ENCODE assay signal across 8 cellular contexts in the genomic region with DNA sequence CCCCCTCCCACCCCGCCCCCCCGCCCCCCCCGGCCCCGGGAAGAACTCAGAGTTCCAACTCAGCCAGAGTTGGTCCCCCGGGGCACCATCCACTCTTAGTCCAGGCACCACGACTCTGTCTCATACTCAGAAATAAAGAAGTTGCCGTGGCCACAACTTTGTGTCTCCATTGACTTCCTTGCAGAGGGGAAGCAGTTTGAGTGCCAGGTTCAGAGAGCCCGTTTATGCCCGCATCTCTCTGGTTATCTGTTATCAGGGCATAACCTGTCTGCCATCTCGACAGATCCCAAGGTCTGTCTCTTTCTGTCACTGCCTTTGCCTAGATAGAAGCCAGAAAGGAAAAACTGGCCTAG. TPM values are rescaled to one million over a fixed set of nuclear protein-coding genes. Genes with fewer than 3 reads are reported as not detected.
A peak's percentile ranks its signal among the peaks of the same experiment; 100 is the strongest.
DNase-seq lines count a peak whose midpoint lies in the region; ATAC-seq, FAIRE-seq and TF ChIP-seq lines count a peak whose summit lies in the region.

No MANE protein-coding gene starts in this region.

- peaks cover 2% of the 10 kb centered on the region for H4K20me1 ChIP-seq in keratinocyte (ENCODE audit: control insufficient read depth, extremely low read depth, insufficient read depth, low read length)

- H3K4me1 Mint-ChIP-seq in activated CD8-positive, alpha-beta T cell treated with anti-CD3 and anti-CD28 coated beads, Interleukin-2, amount 10 ng/mL, durations not matched to agents 7 days and 5 days (ENCODE audit: low read depth) = peaks cover 36% of the 10 kb centered on the region

- in situ Hi-C loops in Caki2 (cut with HindIII; ENCODE audit: low pct_unique_long_range_greater_than_20kb, low sequenced_read_pairs) (no loop called here), G401 (cut with HindIII; ENCODE audit: low sequenced_read_pairs) (no loop called here)

- H3K4me3 Mint-ChIP-seq in activated CD8-positive, alpha-beta T cell treated with anti-CD3 and anti-CD28 coated beads, Interleukin-2, amount 10 ng/mL, durations not matched to agents 7 days and 5 days = peak overlapping the region; percentile 97

- H3K9me3 ChIP-seq in keratinocyte (ENCODE audit: control insufficient read depth, low read depth, low read length) (no peaks in the 10 kb centered on the region), stomach smooth muscle (ENCODE audit: control insufficient read depth in 2 of 2, low read length in 2 of 2) (no peaks in the 10 kb centered on the region)

- no peak for FAIRE-seq in keratinocyte (lab: Jason Lieb, UNC)

- ATAC-seq in HG02973 (IDR thresholded peaks at IDR 0.05; ENCODE audit: unreplicated experiment) = peak; percentile 3
- ATAC-seq in activated CD8-positive, alpha-beta T cell treated with anti-CD3 and anti-CD28 coated beads, Interleukin-2, amount 10 ng/mL, durations not matched to agents 7 days and 5 days = no peak
- ATAC-seq in HG02840 (IDR thresholded peaks at IDR 0.05; ENCODE audit: low FRiP score, unreplicated experiment) = no peak

- H2AFZ ChIP-seq in keratinocyte (ENCODE audit: control insufficient read depth, low read length) = peak overlapping the region; percentile 28

- POLR2A ChIA-PET in activated CD8-positive, alpha-beta T cell treated with anti-CD3 and anti-CD28 coated beads, Interleukin-2, amount 10 ng/mL, durations not matched to agents 7 days and 5 days (lab: Charles Lee) = interaction anchor here (1.0 to 1.6 kb wide), 6 partner anchors 10 to 141 kb away, joined by 3 to 7 read pairs (median 3); a partner anchor contains a TSS

- H3K36me3 Mint-ChIP-seq in activated CD8-positive, alpha-beta T cell treated with anti-CD3 and anti-CD28 coated beads, Interleukin-2, amount 10 ng/mL, durations not matched to agents 7 days and 5 days (ENCODE audit: low read depth) = peaks cover 38% of the 10 kb centered on the region

- CTCF ChIA-PET in activated CD8-positive, alpha-beta T cell treated with anti-CD3 and anti-CD28 coated beads, Interleukin-2, amount 10 ng/mL, durations not matched to agents 7 days and 5 days (lab: Charles Lee) = no interaction called here

- TF ChIP-seq CTCF in keratinocyte (optimal IDR thresholded peaks at IDR 0.05 in 1 of 3, IDR thresholded peaks at IDR 0.05 in 1 of 3, conservative IDR thresholded peaks at IDR 0.05 in 1 of 3; ENCODE audit: extremely low read depth in 1 of 3, insufficient read depth in 2 of 3, low read length in 3 of 3) = no peak

- no peaks in the 10 kb centered on the region for H3K9me1 ChIP-seq in keratinocyte (ENCODE audit: control insufficient read depth, extremely low read depth, insufficient read depth, low read length)

- H3K36me3 ChIP-seq in keratinocyte (ENCODE audit: control insufficient read depth in 2 of 2, extremely low read depth in 1 of 2, insufficient read depth in 2 of 2, low read length in 2 of 2) = peaks cover 4% of the 10 kb centered on the region in 2 experiments
- H3K36me3 ChIP-seq in stomach smooth muscle (ENCODE audit: control insufficient read depth in 2 of 2, insufficient read depth in 2 of 2, low read length in 2 of 2) = peaks cover 6 to 12% of the 10 kb centered on the region in 2 donors

- H3K27me3 ChIP-seq in keratinocyte (ENCODE audit: control insufficient read depth, extremely low read depth, insufficient read depth, low read length) (no peaks in the 10 kb centered on the region), stomach smooth muscle (ENCODE audit: control insufficient read depth in 1 of 2, insufficient read depth in 2 of 2, low read length in 2 of 2) (no peaks in the 10 kb centered on the region)

- H3K79me2 ChIP-seq in keratinocyte (ENCODE audit: control insufficient read depth, insufficient read depth, low read length) = peaks cover 35% of the 10 kb centered on the region

- peak overlapping the region; percentile 99 for H3K27ac Mint-ChIP-seq in activated CD8-positive, alpha-beta T cell treated with anti-CD3 and anti-CD28 coated beads, Interleukin-2, amount 10 ng/mL, durations not matched to agents 7 days and 5 days

- H3K27ac ChIP-seq in keratinocyte (ENCODE audit: control insufficient read depth, insufficient read depth, low read length) = peak overlapping the region; percentile 94
- no peak overlapping the region for H3K27ac ChIP-seq in stomach smooth muscle (ENCODE audit: low read length)

- dilution Hi-C loops in keratinocyte (cut with MboI; ENCODE audit: extremely low pct_ligation_motif_present, low sequenced_read_pairs) = no loop called here

- DNase-seq in Caki2 (ENCODE audit: low read depth) (peak; percentile 6), keratinocyte (ENCODE audit: low read depth, low spot score) (no peak), G401 (ENCODE audit: low spot score) (no peak), NCI-H146 treated with DMSO at 0.1 percent for 48 hours (lab: John Stamatoyannopoulos, UW; ENCODE audit: unreplicated experiment) (no peak)
- peak; percentile 42 for DNase-seq in activated CD8-positive, alpha-beta T cell treated with anti-CD3 and anti-CD28 coated beads, Interleukin-2, amount 10 ng/mL, durations not matched to agents 7 days and 5 days

- H3K4me1 ChIP-seq in keratinocyte (ENCODE audit: control insufficient read depth, extremely low read depth, insufficient read depth, low read length) (peaks cover 15% of the 10 kb centered on the region), stomach smooth muscle (ENCODE audit: control insufficient read depth, insufficient read depth, low read length) (peaks cover 14% of the 10 kb centered on the region)

- H3K9ac ChIP-seq in keratinocyte (ENCODE audit: control insufficient read depth, extremely low read depth, insufficient read depth, low read length) (peak overlapping the region; percentile 97), stomach smooth muscle (ENCODE audit: low read length in 2 of 2) (peak overlapping the region; percentile 40 to 75)

- peak overlapping the region; percentile 99 for H3K4me2 ChIP-seq in keratinocyte (ENCODE audit: control insufficient read depth, extremely low read depth, insufficient read depth, low read depth, low read length)

- H3K27me3 Mint-ChIP-seq in activated CD8-positive, alpha-beta T cell treated with anti-CD3 and anti-CD28 coated beads, Interleukin-2, amount 10 ng/mL, durations not matched to agents 7 days and 5 days (ENCODE audit: low read depth) = peaks cover 8% of the 10 kb centered on the region

- H3K4me3 ChIP-seq in keratinocyte (ENCODE audit: control insufficient read depth in 2 of 3, extremely low read depth in 1 of 3, insufficient read depth in 2 of 3, low read depth in 1 of 3, low read length in 3 of 3) = peak overlapping the region; percentile 57 to 95 (median 92)
- H3K4me3 ChIP-seq in stomach smooth muscle (ENCODE audit: low read length in 2 of 2) = peak overlapping the region; percentile 60 to 94

- no peaks in the 10 kb centered on the region for H3K9me3 Mint-ChIP-seq in activated CD8-positive, alpha-beta T cell treated with anti-CD3 and anti-CD28 coated beads, Interleukin-2, amount 10 ng/mL, durations not matched to agents 7 days and 5 days (ENCODE audit: insufficient read depth)

RNA-seq across cellular contexts. Expression of a gene that starts 0.6 kb away (rescaled TPM):
- 12.2 and 19.9 TPM in 2 replicates for total RNA-seq in Caki2 (2014; rRNA removed; shearing (Covaris generic); ENCODE audit: low replicate concordance)
- 10 to 100 TPM; 22.6 to 22.7 TPM for total RNA-seq in activated CD8-positive, alpha-beta T cell treated with anti-CD3 and anti-CD28 coated beads, Interleukin-2, amount 10 ng/mL, durations not matched to agents 7 days and 5 days
- polyA plus RNA-seq in keratinocyte = 10.8 to 16.6 TPM (median 12.6 TPM) in 3 replicates
- polyA plus RNA-seq in keratinocyte (2011; ENCODE audit: low read depth) = 18.8 TPM
- polyA plus RNA-seq in keratinocyte (2011; cell fraction: cytosol; rRNA removed) = 7.4 and 12.9 TPM in 2 replicates
- 10.4 and 15.2 TPM in 2 replicates for polyA plus RNA-seq in keratinocyte (2011; cell fraction: nucleus; rRNA removed)
- 10.1 and 11.8 TPM in 2 replicates for polyA plus RNA-seq in keratinocyte (2012; ENCODE audit: low replicate concordance)
- 4.8 to 15.2 TPM (median 7.6 TPM) in 3 replicates for polyA minus RNA-seq in keratinocyte
- 10.0 TPM for polyA minus RNA-seq in keratinocyte (2011; cell fraction: cytosol; rRNA and poly(A)+ RNA removed)
- polyA minus RNA-seq in keratinocyte (2011; cell fraction: nucleus; rRNA and poly(A)+ RNA removed) = 7.0 and 11.1 TPM in 2 replicates
- total RNA-seq in G401 (2014; rRNA removed; shearing (Covaris generic)) = 18.6 and 32.5 TPM in 2 replicates

RNA-seq across cellular contexts. Expression of a gene that starts 45.7 kb away (rescaled TPM):
- total RNA-seq in Caki2 (2014; rRNA removed; shearing (Covaris generic); ENCODE audit: low replicate concordance) = not detected in 2 replicates
- total RNA-seq in activated CD8-positive, alpha-beta T cell treated with anti-CD3 and anti-CD28 coated beads, Interleukin-2, amount 10 ng/mL, durations not matched to agents 7 days and 5 days = not detected
- polyA plus RNA-seq in keratinocyte = not detected in 3 replicates
- not detected for polyA plus RNA-seq in keratinocyte (2011; ENCODE audit: low read depth)
- polyA plus RNA-seq in keratinocyte (2011; cell fraction: cytosol; rRNA removed) = not detected in 2 replicates
- not detected in 2 replicates for polyA plus RNA-seq in keratinocyte (2011; cell fraction: nucleus; rRNA removed)
- polyA plus RNA-seq in keratinocyte (2012; ENCODE audit: low replicate concordance) = not detected in 2 replicates
- not detected in 3 replicates for polyA minus RNA-seq in keratinocyte
- polyA minus RNA-seq in keratinocyte (2011; cell fraction: cytosol; rRNA and poly(A)+ RNA removed) = not detected
- not detected in 2 replicates for polyA minus RNA-seq in keratinocyte (2011; cell fraction: nucleus; rRNA and poly(A)+ RNA removed)
- total RNA-seq in G401 (2014; rRNA removed; shearing (Covaris generic)) = 8.4 and 10.1 TPM in 2 replicates

Comparison
In these comparisons a context has a peak if more than half of its experiments do, and no peak if none do; other contexts are left out.
1. DNase-seq: peak in Caki2 (single experiment) and activated CD8-positive, alpha-beta T cell treated with anti-CD3 and anti-CD28 coated beads, Interleukin-2, amount 10 ng/mL, durations not matched to agents 7 days and 5 days (single experiment); none in keratinocyte (single experiment), G401 (single experiment) and NCI-H146 treated with DMSO at 0.1 percent for 48 hours (single experiment).